ENCODE assay signal across 8 cellular contexts in the genomic region with DNA sequence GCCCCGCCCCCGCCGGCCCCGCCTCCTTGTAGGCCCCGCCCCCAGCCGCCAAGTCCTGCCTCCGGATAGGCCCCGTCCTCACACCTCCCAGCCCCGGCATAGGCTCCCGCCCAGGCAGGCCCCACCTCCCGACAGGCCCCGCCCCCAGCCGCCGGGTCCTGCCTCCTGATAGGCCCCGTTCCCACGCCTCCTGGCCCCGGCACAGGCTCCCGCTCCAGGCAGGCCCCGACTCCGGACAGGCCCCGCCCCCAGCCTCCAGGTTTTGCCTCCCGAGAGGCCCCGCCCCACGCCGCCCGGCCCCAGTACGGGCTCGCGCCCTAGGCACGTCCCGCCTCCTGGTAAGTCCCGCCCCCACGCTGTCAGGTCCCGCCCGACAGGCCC. TPM values are rescaled to one million over a fixed set of nuclear protein-coding genes. Genes with fewer than 3 reads are reported as not detected.
DNase-seq lines count a peak whose midpoint lies in the region; ATAC-seq, FAIRE-seq and TF ChIP-seq lines count a peak whose summit lies in the region.

No MANE protein-coding gene starts in this region.

- H4K20me1 ChIP-seq in fibroblast of lung (ENCODE audit: control insufficient read depth, extremely low read depth, insufficient read depth, low read length): no peaks in the 10 kb centered on the region

- peak; percentile 89 for ATAC-seq in GM21825 (IDR thresholded peaks at IDR 0.05; ENCODE audit: unreplicated experiment)
- ATAC-seq in naive thymus-derived CD8-positive, alpha-beta T cell: peak; percentile 95
- ATAC-seq in stimulated activated effector memory CD8-positive, alpha-beta T cell treated with anti-CD3 and anti-CD28 coated beads, Interleukin-12 subunit alpha, Interleukin-12 subunit beta, amount 100 ng/mL, for 72 hours: peak; percentile 94

- H3K4me3 Mint-ChIP-seq in activated T-helper 1 cell treated with anti-CD3 and anti-CD28 coated beads, Interleukin-12 subunit alpha, Interleukin-12 subunit beta, Interleukin-2, Interleukin-4 antibody, amounts not matched to agents 30 ng/mL and 10 ng/mL and 1 ng/mL, durations not matched to agents 14 hours and 24 hours and 36 hours: peak overlapping the region; percentile 72
- peak overlapping the region; percentile 36 to 76 (median 61) for H3K4me3 Mint-ChIP-seq in naive thymus-derived CD8-positive, alpha-beta T cell
- peak overlapping the region; percentile 72 for H3K4me3 Mint-ChIP-seq in stimulated activated effector memory CD8-positive, alpha-beta T cell treated with anti-CD3 and anti-CD28 coated beads, Interleukin-12 subunit alpha, Interleukin-12 subunit beta, amount 100 ng/mL, for 72 hours

- H3K4me1 Mint-ChIP-seq in activated T-helper 1 cell treated with anti-CD3 and anti-CD28 coated beads, Interleukin-12 subunit alpha, Interleukin-12 subunit beta, Interleukin-2, Interleukin-4 antibody, amounts not matched to agents 30 ng/mL and 10 ng/mL and 1 ng/mL, durations not matched to agents 14 hours and 24 hours and 36 hours (ENCODE audit: low read depth): no peaks in the 10 kb centered on the region
- H3K4me1 Mint-ChIP-seq in naive thymus-derived CD8-positive, alpha-beta T cell: peaks cover 11 to 34% (median 22%) of the 10 kb centered on the region in 4 donors
- H3K4me1 Mint-ChIP-seq in stimulated activated effector memory CD8-positive, alpha-beta T cell treated with anti-CD3 and anti-CD28 coated beads, Interleukin-12 subunit alpha, Interleukin-12 subunit beta, amount 100 ng/mL, for 72 hours: peaks cover 32% of the 10 kb centered on the region

- peak overlapping the region in 2 of 4 experiments; percentile 78 to 94 for H3K4me3 ChIP-seq in fibroblast of lung (replicated peaks in 1 of 4; ENCODE audit: control extremely low read depth in 1 of 4, insufficient read depth in 1 of 4, low read depth in 3 of 4, low read length in 4 of 4)

- H3K4me2 ChIP-seq in fibroblast of lung (ENCODE audit: extremely low read depth, insufficient read depth, low read length): no peak overlapping the region

- peaks cover 40% of the 10 kb centered on the region for H3K79me2 ChIP-seq in fibroblast of lung (ENCODE audit: control insufficient read depth, insufficient read depth, low read length)

- peaks cover 4% of the 10 kb centered on the region for H3K27me3 Mint-ChIP-seq in activated T-helper 1 cell treated with anti-CD3 and anti-CD28 coated beads, Interleukin-12 subunit alpha, Interleukin-12 subunit beta, Interleukin-2, Interleukin-4 antibody, amounts not matched to agents 30 ng/mL and 10 ng/mL and 1 ng/mL, durations not matched to agents 14 hours and 24 hours and 36 hours (ENCODE audit: insufficient read depth)
- H3K27me3 Mint-ChIP-seq in naive thymus-derived CD8-positive, alpha-beta T cell: no peaks in the 10 kb centered on the region

- H3K36me3 Mint-ChIP-seq in activated T-helper 1 cell treated with anti-CD3 and anti-CD28 coated beads, Interleukin-12 subunit alpha, Interleukin-12 subunit beta, Interleukin-2, Interleukin-4 antibody, amounts not matched to agents 30 ng/mL and 10 ng/mL and 1 ng/mL, durations not matched to agents 14 hours and 24 hours and 36 hours (ENCODE audit: low read depth): no peaks in the 10 kb centered on the region
- H3K36me3 Mint-ChIP-seq in naive thymus-derived CD8-positive, alpha-beta T cell: no peaks in the 10 kb centered on the region
- peaks cover 4% of the 10 kb centered on the region for H3K36me3 Mint-ChIP-seq in stimulated activated effector memory CD8-positive, alpha-beta T cell treated with anti-CD3 and anti-CD28 coated beads, Interleukin-12 subunit alpha, Interleukin-12 subunit beta, amount 100 ng/mL, for 72 hours

- FAIRE-seq in RCC 7860 (lab: Jason Lieb, UNC): no peak

- H3K27ac ChIP-seq in fibroblast of lung (ENCODE audit: insufficient read depth, low read length): no peak overlapping the region

- no peak for TF ChIP-seq CTCF in fibroblast of lung (conservative IDR thresholded peaks at IDR 0.05 in 1 of 2, IDR thresholded peaks at IDR 0.05 in 1 of 2; ENCODE audit: low read depth in 1 of 2, low read length in 2 of 2)

- H3K27ac Mint-ChIP-seq in activated T-helper 1 cell treated with anti-CD3 and anti-CD28 coated beads, Interleukin-12 subunit alpha, Interleukin-12 subunit beta, Interleukin-2, Interleukin-4 antibody, amounts not matched to agents 30 ng/mL and 10 ng/mL and 1 ng/mL, durations not matched to agents 14 hours and 24 hours and 36 hours: no peak overlapping the region
- H3K27ac Mint-ChIP-seq in naive thymus-derived CD8-positive, alpha-beta T cell: no peak overlapping the region
- peak overlapping the region; percentile 78 for H3K27ac Mint-ChIP-seq in stimulated activated effector memory CD8-positive, alpha-beta T cell treated with anti-CD3 and anti-CD28 coated beads, Interleukin-12 subunit alpha, Interleukin-12 subunit beta, amount 100 ng/mL, for 72 hours

- no peaks in the 10 kb centered on the region for H3K9me3 Mint-ChIP-seq in activated T-helper 1 cell treated with anti-CD3 and anti-CD28 coated beads, Interleukin-12 subunit alpha, Interleukin-12 subunit beta, Interleukin-2, Interleukin-4 antibody, amounts not matched to agents 30 ng/mL and 10 ng/mL and 1 ng/mL, durations not matched to agents 14 hours and 24 hours and 36 hours
- H3K9me3 Mint-ChIP-seq in naive thymus-derived CD8-positive, alpha-beta T cell: peaks cover 0 to 2% (median 0%) of the 10 kb centered on the region in 9 donors
- H3K9me3 Mint-ChIP-seq in stimulated activated effector memory CD8-positive, alpha-beta T cell treated with anti-CD3 and anti-CD28 coated beads, Interleukin-12 subunit alpha, Interleukin-12 subunit beta, amount 100 ng/mL, for 72 hours: no peaks in the 10 kb centered on the region

- intact Hi-C loops in activated T-helper 1 cell treated with anti-CD3 and anti-CD28 coated beads, Interleukin-12 subunit alpha, Interleukin-12 subunit beta, Interleukin-2, Interleukin-4 antibody, amounts not matched to agents 30 ng/mL and 10 ng/mL and 1 ng/mL, durations not matched to agents 14 hours and 24 hours and 36 hours (cut with micrococcal nuclease): loop anchor here (1.0 to 5.0 kb wide), 9 partner anchors 15 to 895 kb away; partner anchors contain the start of genes EIF3B, GET4 and INTS1

- H3K9me3 ChIP-seq in fibroblast of lung (ENCODE audit: control insufficient read depth, insufficient read depth, low read depth, low read length): no peaks in the 10 kb centered on the region

- H2AFZ ChIP-seq in fibroblast of lung (ENCODE audit: low read length): no peak overlapping the region

- POLR2A ChIA-PET in naive thymus-derived CD8-positive, alpha-beta T cell (lab: Charles Lee): no interaction called here

- H3K4me1 ChIP-seq in fibroblast of lung (ENCODE audit: control insufficient read depth, extremely low read depth, insufficient read depth, low read length): peaks cover 29% of the 10 kb centered on the region

- DNase-seq in DMS153 treated with DMSO at 0.1 percent for 48 hours (lab: John Stamatoyannopoulos, UW; ENCODE audit: unreplicated experiment): peak; percentile 95
- peak; percentile 95 for DNase-seq in KG1 (lab: John Stamatoyannopoulos, UW)
- DNase-seq in RCC 7860 (ENCODE audit: low spot score): peak; percentile 92
- peak; percentile 96 for DNase-seq in activated T-helper 1 cell treated with anti-CD3 and anti-CD28 coated beads, Interleukin-12 subunit alpha, Interleukin-12 subunit beta, Interleukin-2, Interleukin-4 antibody, amounts not matched to agents 30 ng/mL and 10 ng/mL and 1 ng/mL, durations not matched to agents 14 hours and 24 hours and 36 hours (ENCODE audit: low spot score)
- peak; percentile 97 to 99 for DNase-seq in fibroblast of lung (ENCODE audit: low read depth in 2 of 2)
- DNase-seq in naive thymus-derived CD8-positive, alpha-beta T cell: peak; percentile 92 to 99 (median 98)
- peak; percentile 94 to 98 for DNase-seq in stimulated activated effector memory CD8-positive, alpha-beta T cell treated with anti-CD3 and anti-CD28 coated beads, Interleukin-12 subunit alpha, Interleukin-12 subunit beta, amount 100 ng/mL, for 72 hours (ENCODE audit: low spot score in 2 of 2)

- no peaks in the 10 kb centered on the region for H3K27me3 ChIP-seq in fibroblast of lung (ENCODE audit: control insufficient read depth, insufficient read depth, low read length)

- H3K9ac ChIP-seq in fibroblast of lung (ENCODE audit: insufficient read depth, low read length): peak overlapping the region; percentile 93

- no peaks in the 10 kb centered on the region for H3K36me3 ChIP-seq in fibroblast of lung (ENCODE audit: control insufficient read depth, insufficient read depth, low read length)

RNA-seq across cellular contexts. Expression of gene MICALL2, which starts 0.2 kb away (rescaled TPM):
- 1.9 and 2.2 TPM in 2 replicates for total RNA-seq in activated T-helper 1 cell treated with anti-CD3 and anti-CD28 coated beads, Interleukin-12 subunit alpha, Interleukin-12 subunit beta, Interleukin-2, Interleukin-4 antibody, amounts not matched to agents 30 ng/mL and 10 ng/mL and 1 ng/mL, durations not matched to agents 14 hours and 24 hours and 36 hours
- total RNA-seq in fibroblast of lung: 48.0 and 60.1 TPM in 2 replicates
- 11.0 and 11.7 TPM in 2 replicates for polyA plus RNA-seq in fibroblast of lung
- 15.6 and 22.9 TPM in 2 replicates for polyA plus RNA-seq in fibroblast of lung (2012)
- 5.8 and 26.0 TPM in 2 replicates for polyA minus RNA-seq in fibroblast of lung (ENCODE audit: low replicate concordance)
- 1 to 10 TPM; 3.5 to 4.6 TPM for total RNA-seq in naive thymus-derived CD8-positive, alpha-beta T cell
- polyA plus RNA-seq in naive thymus-derived CD8-positive, alpha-beta T cell: 1 to 10 TPM in 1 of 3 donors, under 1 TPM in 1, not detected in 1; 0.85 to 1.5 TPM

RNA-seq across cellular contexts. Expression of gene INTS1, which starts 44.7 kb away (rescaled TPM):
- total RNA-seq in activated T-helper 1 cell treated with anti-CD3 and anti-CD28 coated beads, Interleukin-12 subunit alpha, Interleukin-12 subunit beta, Interleukin-2, Interleukin-4 antibody, amounts not matched to agents 30 ng/mL and 10 ng/mL and 1 ng/mL, durations not matched to agents 14 hours and 24 hours and 36 hours: 94.3 and 97.9 TPM in 2 replicates
- total RNA-seq in fibroblast of lung: 22.9 and 35.5 TPM in 2 replicates
- 7.1 and 16.2 TPM in 2 replicates for polyA plus RNA-seq in fibroblast of lung
- 32.9 and 58.5 TPM in 2 replicates for polyA plus RNA-seq in fibroblast of lung (2012)
- polyA minus RNA-seq in fibroblast of lung (ENCODE audit: low replicate concordance): 43.6 and 98.3 TPM in 2 replicates
- 100 to 1,000 TPM; 129 to 136 TPM for total RNA-seq in naive thymus-derived CD8-positive, alpha-beta T cell
- polyA plus RNA-seq in naive thymus-derived CD8-positive, alpha-beta T cell: 10 to 100 TPM in 2 of 3 donors, 1 to 10 TPM in 1; 9.1 to 24.6 (median 18.5) TPM
